Comparison of ENCODE assay signal across 1 cellular context in genomic region chr1:169794530-169795416, GRCh38.
TF ChIP-seq lines count a peak whose summit lies in the region.

TSS of gene METTL18 (minus strand) at chr1:169794907. CDS start at chr1:169793695, 1,212 bp downstream.

TF ChIP-seq in HEK293, 187 proteins besides CTCF, POLR2A, EP300 and RAD21 (continued from another document and continues in another):
- TF ChIP-seq ZBTB48 (tag by site-specific recombination; IDR thresholded peaks at IDR 0.05) (peak; percentile 54), ZBTB21 (tag by site-specific recombination; IDR thresholded peaks at IDR 0.05) (0 out of 2 replicates have a peak, but pooled peaks have one; percentile 49), AEBP2 (tag by site-specific recombination; IDR thresholded peaks at IDR 0.05; ENCODE audit: borderline replicate concordance) (no peak), ZSCAN5A (tag by site-specific recombination; IDR thresholded peaks at IDR 0.05) (0 out of 2 replicates have a peak, but pooled peaks have one; percentile 37), ZBTB10 (tag by site-specific recombination; IDR thresholded peaks at IDR 0.05) (peak; percentile 54; the same call in 1 of the 2 replicates), ZNF692 (tag by site-specific recombination; IDR thresholded peaks at IDR 0.05) (peak; percentile 34), SP3 (tag by site-specific recombination; IDR thresholded peaks at IDR 0.05) (peak; percentile 70), ZBTB26 (tag by site-specific recombination; optimal IDR thresholded peaks at IDR 0.05) (peak; percentile 74), BCL11B (tag by site-specific recombination; IDR thresholded peaks at IDR 0.05; ENCODE audit: low read depth) (no peak), REST (tag by site-specific recombination; IDR thresholded peaks at IDR 0.05) (0 out of 2 replicates have a peak, but pooled peaks have one; percentile 18), ZNF24 (tag by site-specific recombination; IDR thresholded peaks at IDR 0.05) (peak; percentile 58; the same call in 1 of the 2 replicates), ZFP69B (tag by site-specific recombination; IDR thresholded peaks at IDR 0.05) (peak; percentile 54; the same call in 1 of the 2 replicates), ELK4 (IDR thresholded peaks at IDR 0.05; ENCODE audit: borderline replicate concordance, low read depth, low read length) (peak; percentile 59; the same call in 1 of the 2 replicates), ZSCAN30 (tag by site-specific recombination; IDR thresholded peaks at IDR 0.05) (peak; percentile 65; the same call in 1 of the 2 replicates), ZBTB8A (tag by site-specific recombination; IDR thresholded peaks at IDR 0.05) (peak; percentile 60), ZNF518A (tag by site-specific recombination; conservative IDR thresholded peaks at IDR 0.05; ENCODE audit: low read depth) (peak; percentile 99), PRDM10 (tag by site-specific recombination; IDR thresholded peaks at IDR 0.05) (peak; percentile 87), ZNF350 (tag by site-specific recombination; IDR thresholded peaks at IDR 0.05) (no peak), ATF2 (tag by site-specific recombination; IDR thresholded peaks at IDR 0.05; ENCODE audit: low read depth) (no peak), ZNF239 (tag by site-specific recombination; IDR thresholded peaks at IDR 0.05) (no peak), KLF17 (tag by site-specific recombination; IDR thresholded peaks at IDR 0.05) (peak; percentile 81; the same call in 1 of the 2 replicates), YY1 (tag by site-specific recombination; IDR thresholded peaks at IDR 0.05) (peak; percentile 32; the same call in 1 of the 2 replicates), KLF8 (tag by site-specific recombination; IDR thresholded peaks at IDR 0.05) (peak; percentile 80)
